25 cellular contexts compared by ENCODE assay signal in genomic region chr1:22327411-22327810, GRCh38.
DNase-seq lines count a peak whose midpoint lies in the region; ATAC-seq and TF ChIP-seq lines count a peak whose summit lies in the region.
"Had no signal": no experiment of that assay in that cellular context is flagged by ENCODE, and none has a peak within 500 bp of the region (broad histone marks: within the 10 kb centered on the region; RNA-seq: fewer than 3 reads in every experiment).

No MANE protein-coding gene starts in this region.

- H3K27me3 Mint-ChIP-seq in H9 (ENCODE audit: low read depth), result peaks cover 3% of the 10 kb centered on the region
- H3K27me3 Mint-ChIP-seq in mesothelial cell of epicardium (ENCODE audit: low read depth), result no peaks in the 10 kb centered on the region

- no peak overlapping the region for H3K9ac ChIP-seq in H9 (ENCODE audit: extremely low read depth, insufficient read length, low read length)
- H3K9ac ChIP-seq: SK-N-SH had no signal

- no peaks in the 10 kb centered on the region for H3K4me1 ChIP-seq in H9 (ENCODE audit: insufficient read depth, low read length)
- no peaks in the 10 kb centered on the region for H3K4me1 ChIP-seq in stomach
- H3K4me1 ChIP-seq: Caco-2 had no signal

- H3K4me3 Mint-ChIP-seq in H9, result no peak overlapping the region
- H3K4me3 Mint-ChIP-seq in mesothelial cell of epicardium, result no peak overlapping the region
- H3K4me3 Mint-ChIP-seq: CD4-positive, alpha-beta memory T cell had no signal

- H3K79me2 ChIP-seq in H9 (ENCODE audit: insufficient read depth, low read length), result no peaks in the 10 kb centered on the region

- no peak overlapping the region for H2BK5ac ChIP-seq in H9 (ENCODE audit: insufficient read length, low read length)

- no peak overlapping the region for H3K23ac ChIP-seq in H9 (ENCODE audit: insufficient read length, low read depth, low read length)

- no peak overlapping the region for H3K56ac ChIP-seq in H9 (ENCODE audit: insufficient read length, low read depth, low read length)

- no peaks in the 10 kb centered on the region for H3K36me3 ChIP-seq in stomach

- no peaks in the 10 kb centered on the region for H3K27me3 ChIP-seq in H9 (ENCODE audit: insufficient read depth, low read length)
- peaks cover 0 to 13% (median 0%) of the 10 kb centered on the region in 3 donors for H3K27me3 ChIP-seq in stomach

- H4K91ac ChIP-seq in H9 (ENCODE audit: insufficient read length, low read depth, low read length), result no peak overlapping the region

- no peaks in the 10 kb centered on the region for H3K23me2 ChIP-seq in H9 (ENCODE audit: insufficient read length, low read depth, low read length, poor library complexity, severe bottlenecking)

- H3K27ac Mint-ChIP-seq in H9, result no peak overlapping the region; a peak in 1 of 7 replicates
- peak overlapping the region; percentile 86 for H3K27ac Mint-ChIP-seq in mesothelial cell of epicardium
- H3K27ac Mint-ChIP-seq: CD4-positive, alpha-beta memory T cell had no signal

- TF ChIP-seq CTCF in H9 (conservative IDR thresholded peaks at IDR 0.05), result no peak
- no peak for TF ChIP-seq CTCF in coronary artery (IDR thresholded peaks at IDR 0.05)
- no peak for TF ChIP-seq CTCF in mesothelial cell of epicardium (IDR thresholded peaks at IDR 0.05; ENCODE audit: unreplicated experiment)
- no peak for TF ChIP-seq CTCF in stomach (IDR thresholded peaks at IDR 0.05)

- H3K36me3 Mint-ChIP-seq in H9 (ENCODE audit: insufficient read depth in 1 of 3, low read depth in 3 of 3) (no peaks in the 10 kb centered on the region), mesothelial cell of epicardium (no peaks in the 10 kb centered on the region)
- H3K36me3 Mint-ChIP-seq: CD4-positive, alpha-beta memory T cell had no signal

- no peak for TF ChIP-seq POLR2A in stomach (IDR thresholded peaks at IDR 0.05)

- no CpG with 5 or more reads among the region's 8 CpGs for WGBS in H9 (ENCODE audit: extremely low coverage, insufficient read length, low lambda C conversion rate)
- WGBS in stomach, 5 donors, result 90 to 94% (median 91%) methylated on average over 8 of the region's 8 CpGs

- H2BK12ac ChIP-seq in H9 (ENCODE audit: insufficient read length, low read depth, low read length), result no peak overlapping the region

- H2BK20ac ChIP-seq in H9 (ENCODE audit: low read depth, low read length, poor library complexity, severe bottlenecking), result no peak overlapping the region

- intact Hi-C loops in stomach (cut with DNase I; ENCODE audit: low total_unique reads), result no loop called here

- in situ Hi-C loops in KBM-7 (cut with MboI; ENCODE audit: low pct_unique_long_range_greater_than_20kb, low sequenced_read_pairs), result no loop called here

- H3K79me1 ChIP-seq in H9 (ENCODE audit: insufficient read depth, low read depth, low read length, poor library complexity, severe bottlenecking), result no peaks in the 10 kb centered on the region

- H3K9me3 ChIP-seq in H9 (ENCODE audit: control insufficient read depth, low read depth, low read length), result no peaks in the 10 kb centered on the region
- H3K9me3 ChIP-seq in stomach, result no peaks in the 10 kb centered on the region
- H3K9me3 ChIP-seq: Caco-2, SK-N-SH had no signal

- DNase-seq in H9 (peak; percentile 8), coronary artery (ENCODE audit: low spot score) (peak; percentile 40), mesothelial cell of epicardium (ENCODE audit: low spot score in 2 of 2, unreplicated experiment in 2 of 2) (peak in 1 of 2 experiments; percentile 19), stomach (peak; percentile 11), NCI-H526 treated with DMSO at 0.1 percent for 48 hours (lab: John Stamatoyannopoulos, UW) (no peak), AG08395 (ENCODE audit: low spot score) (no peak), KBM-7 (no peak)
- DNase-seq: CD4-positive, alpha-beta memory T cell; DMS 273 treated with DMSO at 0.1 percent for 48 hours; DMS79 treated with DMSO at 0.1 percent for 48 hours; GOT3; MM.1S; NCI-H1048; NCI-H1417 treated with DMSO at 0.1 percent for 48 hours; NCI-H187 treated with DMSO at 0.1 percent for 48 hours; NCI-H2107; NCI-H2227 treated with DMSO at 0.1 percent for 48 hours; NCI-H510A; NCI-H748 treated with DMSO at 0.1 percent for 48 hours; SIG-M5; SK-N-SH had no signal

- no peak overlapping the region for H4K5ac ChIP-seq in H9 (ENCODE audit: insufficient read length, low read depth, low read length)

- H4K20me1 ChIP-seq in H9 (ENCODE audit: control insufficient read depth, insufficient read depth, insufficient read length), result no peaks in the 10 kb centered on the region

- no peak for TF ChIP-seq EP300 in stomach (IDR thresholded peaks at IDR 0.05)

- no peak overlapping the region for H3K27ac ChIP-seq in H9 (ENCODE audit: insufficient read length, low read depth, low read length)
- H3K27ac ChIP-seq in coronary artery, result no peak overlapping the region
- no peak overlapping the region for H3K27ac ChIP-seq in stomach
- H3K27ac ChIP-seq: RWPE1 had no signal

- no peak overlapping the region for H2AFZ ChIP-seq in H9 (ENCODE audit: low read length)

- H3K18ac ChIP-seq in H9 (ENCODE audit: insufficient read length, low read depth, low read length), result no peak overlapping the region

- H3K9me3 Mint-ChIP-seq in H9, result no peaks in the 10 kb centered on the region
- no peaks in the 10 kb centered on the region for H3K9me3 Mint-ChIP-seq in mesothelial cell of epicardium
- H3K9me3 Mint-ChIP-seq: CD4-positive, alpha-beta memory T cell had no signal

- no peak overlapping the region for H3K14ac ChIP-seq in H9 (ENCODE audit: insufficient read depth, low read length)

- H4K8ac ChIP-seq in H9 (replicated peaks; ENCODE audit: insufficient read length, low read depth, low read length), result no peak overlapping the region

- no peak overlapping the region for H2BK15ac ChIP-seq in H9 (ENCODE audit: low read depth, low read length)

- no peak for ATAC-seq in HG03469 (IDR thresholded peaks at IDR 0.05; ENCODE audit: unreplicated experiment)
- ATAC-seq: GM12878 had no signal

- H3T11ph ChIP-seq in H9 (ENCODE audit: low read length), result no peak overlapping the region

- H2AK5ac ChIP-seq in H9 (ENCODE audit: insufficient read length, low read length), result no peak overlapping the region

- no peak overlapping the region for H2BK120ac ChIP-seq in H9 (ENCODE audit: low read depth, low read length, poor library complexity, severe bottlenecking)

- H3K4me1 Mint-ChIP-seq in H9, result peaks cover 7 to 11% of the 10 kb centered on the region in 2 experiments
- H3K4me1 Mint-ChIP-seq in mesothelial cell of epicardium, result peaks cover 86% of the 10 kb centered on the region
- H3K4me1 Mint-ChIP-seq: CD4-positive, alpha-beta memory T cell had no signal

- H3K4ac ChIP-seq in H9 (ENCODE audit: low read depth, low read length), result no peak overlapping the region

- H3K4me3 ChIP-seq in coronary artery (no peak overlapping the region), stomach (no peak overlapping the region)
- H3K4me3 ChIP-seq: GM12878 had no signal

- H3K4me2 ChIP-seq in H9 (ENCODE audit: insufficient read depth, insufficient read length, low read length), result no peak overlapping the region
- H3K4me2 ChIP-seq: SK-N-SH had no signal

Comparison
In these comparisons a context has a peak if more than half of its experiments do, and no peak if none do; other contexts are left out.
1. DNase-seq: peak in H9 (single experiment), coronary artery (single experiment) and stomach (single experiment); none in NCI-H526 treated with DMSO at 0.1 percent for 48 hours (single experiment), AG08395 (single experiment) and KBM-7 (single experiment).